1 cellular context compared by ENCODE assay signal in genomic region chr1:97202981-97203380, GRCh38.
TF ChIP-seq lines count a peak whose summit lies in the region.

No MANE protein-coding gene starts in this region.

TF ChIP-seq in GM23338, 12 proteins besides CTCF, POLR2A, EP300 and RAD21 (continued from another document):
- TF ChIP-seq REST (IDR thresholded peaks at IDR 0.05; ENCODE audit: unreplicated experiment), result no peak
- no peak for TF ChIP-seq NANOG (IDR thresholded peaks at IDR 0.05; ENCODE audit: borderline replicate concordance)
- no peak for TF ChIP-seq ZNF462 (CRISPR knock-in tag; IDR thresholded peaks at IDR 0.05)
TF ChIP-seq in GM23338: peak in this region for 0.
